In genomic region chr3:49722896-49723295, GRCh38 we compare ENCODE assay signal across 1 cellular context.
A peak's percentile ranks its signal among the peaks of the same experiment; 100 is the strongest.
TF ChIP-seq lines count a peak whose summit lies in the region.

No MANE protein-coding gene starts in this region.

TF ChIP-seq in HepG2, 621 proteins besides CTCF, POLR2A, EP300 and RAD21:
- TF ChIP-seq POLR2G (IDR thresholded peaks at IDR 0.05; ENCODE audit: low read depth, low read length) = 0 out of 2 replicates have a peak, but pooled peaks have one; percentile 19
- TF ChIP-seq SSRP1 (CRISPR knock-in tag; IDR thresholded peaks at IDR 0.05) = 0 out of 2 replicates have a peak, but pooled peaks have one; percentile 9
- TF ChIP-seq, protein P1, sequence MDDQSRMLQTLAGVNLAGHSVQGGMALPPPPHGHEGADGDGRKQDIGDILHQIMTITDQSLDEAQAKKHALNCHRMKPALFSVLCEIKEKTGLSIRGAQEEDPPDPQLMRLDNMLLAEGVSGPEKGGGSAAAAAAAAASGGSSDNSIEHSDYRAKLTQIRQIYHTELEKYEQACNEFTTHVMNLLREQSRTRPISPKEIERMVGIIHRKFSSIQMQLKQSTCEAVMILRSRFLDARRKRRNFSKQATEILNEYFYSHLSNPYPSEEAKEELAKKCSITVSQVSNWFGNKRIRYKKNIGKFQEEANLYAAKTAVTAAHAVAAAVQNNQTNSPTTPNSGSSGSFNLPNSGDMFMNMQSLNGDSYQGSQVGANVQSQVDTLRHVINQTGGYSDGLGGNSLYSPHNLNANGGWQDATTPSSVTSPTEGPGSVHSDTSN (CRISPR knock-in tag; IDR thresholded peaks at IDR 0.05; ENCODE audit: borderline replicate concordance) = no peak
TF ChIP-seq in HepG2: peak in this region for 2.
